23 cellular contexts compared by ENCODE assay signal in genomic region chr1:1924378-1924777, GRCh38. TPM values are rescaled to one million over a fixed set of nuclear protein-coding genes. Genes with fewer than 3 reads are reported as not detected.
"Had no signal": no experiment of that assay in that cellular context is flagged by ENCODE, and none has a peak within 500 bp of the region (broad histone marks: within the 10 kb centered on the region; RNA-seq: fewer than 3 reads in every experiment).

No MANE protein-coding gene starts in this region.

- ATAC-seq: activated CD4-positive, alpha-beta T cell treated with anti-CD3 and anti-CD28 coated beads for 36 hours; activated naive CD4-positive, alpha-beta T cell treated with anti-CD3 and anti-CD28 coated beads, Interleukin-2, amount 50 U/mL, for 72 hours; esophagus mucosa; gastrocnemius medialis; heart right ventricle; naive thymus-derived CD8-positive, alpha-beta T cell; right lobe of liver; T-helper 17 cell; WTC11 had no signal

- H3K4me1 ChIP-seq: adrenal gland, breast epithelium, gastrocnemius medialis, parathyroid adenoma had no signal

- H3K27ac ChIP-seq: adrenal gland, breast epithelium, coronary artery, gastrocnemius medialis, heart right ventricle, neutrophil, parathyroid adenoma, right lobe of liver had no signal

- H3K4me3 ChIP-seq: adrenal gland, breast epithelium, coronary artery, gastrocnemius medialis, heart right ventricle, right lobe of liver, smooth muscle cell had no signal

- H3K27me3 ChIP-seq: adrenal gland, breast epithelium, gastrocnemius medialis, heart right ventricle, right lobe of liver had no signal

- H2AFZ ChIP-seq: parathyroid adenoma had no signal

- H3K36me3 ChIP-seq: adrenal gland, breast epithelium, gastrocnemius medialis, heart right ventricle, neutrophil, right lobe of liver had no signal

- H3K79me2 ChIP-seq: parathyroid adenoma had no signal

- H3K9me3 ChIP-seq: adrenal gland, breast epithelium, gastrocnemius medialis, heart right ventricle, neutrophil, right lobe of liver had no signal

- H3K4me2 ChIP-seq: smooth muscle cell had no signal

- FAIRE-seq: astrocyte, TTC549, urothelium cell line had no signal

- H3K9ac ChIP-seq: parathyroid adenoma had no signal

- DNase-seq: activated CD4-positive, alpha-beta T cell treated with anti-CD3 and anti-CD28 coated beads for 36 hours; activated CD4-positive, alpha-beta T cell treated with anti-CD3 and anti-CD28 coated beads, Interleukin-2, amount 50 U/mL, for 48 hours; activated gamma-delta T cell; gastrocnemius medialis; heart right ventricle; immature natural killer cell; mesendoderm; naive thymus-derived CD8-positive, alpha-beta T cell; stimulated activated naive CD4-positive, alpha-beta T cell had no signal

RNA-seq across cellular contexts. Expression of gene CALML6, which starts 9.3 kb away (rescaled TPM):
- polyA plus RNA-seq: immature natural killer cell; naive thymus-derived CD8-positive, alpha-beta T cell had no signal
